In the genomic region with DNA sequence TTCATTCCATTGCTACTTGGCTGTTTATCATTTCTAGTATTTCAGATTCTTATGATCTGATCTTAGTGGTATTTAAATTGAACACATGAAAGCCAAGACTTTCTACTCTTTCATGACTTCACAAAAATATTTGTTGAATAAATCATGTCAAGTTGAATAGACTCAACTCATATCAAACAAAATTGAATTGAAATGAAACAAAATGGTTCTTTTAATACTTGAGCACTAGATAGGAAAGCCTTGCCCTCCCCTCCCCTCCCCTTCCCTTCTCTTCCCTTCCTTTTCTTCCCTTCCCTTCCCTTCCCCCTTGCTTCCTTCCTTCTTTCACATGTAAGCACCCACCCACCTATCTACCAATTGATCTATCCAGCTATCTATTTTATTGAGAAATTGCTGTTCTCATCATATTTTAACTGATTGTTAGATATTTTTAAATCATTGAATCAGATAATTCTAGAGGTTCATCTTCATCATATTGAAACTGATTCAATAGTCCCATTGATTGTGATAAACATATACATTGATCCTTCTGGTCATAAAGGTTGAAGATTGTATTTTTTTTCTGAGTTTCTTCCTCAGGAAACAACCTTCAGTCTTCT, we compare ENCODE assay signal across 6 cellular contexts.
"Had no signal": no experiment of that assay in that cellular context is flagged by ENCODE, and none has a peak within 500 bp of the region (broad histone marks: within the 10 kb centered on the region; RNA-seq: fewer than 3 reads in every experiment).

No MANE protein-coding gene starts in this region.

- DNase-seq: Karpas-422, KBM-7, KG1 had no signal

- H3K4me2 ChIP-seq: KMS-11 had no signal

- H3K9ac ChIP-seq: KMS-11 had no signal

- FAIRE-seq: HTR-8/SVneo had no signal

- H3K27ac ChIP-seq: HL-60, KMS-11 had no signal
